ENCODE assay signal across 8 cellular contexts in the genomic region with DNA sequence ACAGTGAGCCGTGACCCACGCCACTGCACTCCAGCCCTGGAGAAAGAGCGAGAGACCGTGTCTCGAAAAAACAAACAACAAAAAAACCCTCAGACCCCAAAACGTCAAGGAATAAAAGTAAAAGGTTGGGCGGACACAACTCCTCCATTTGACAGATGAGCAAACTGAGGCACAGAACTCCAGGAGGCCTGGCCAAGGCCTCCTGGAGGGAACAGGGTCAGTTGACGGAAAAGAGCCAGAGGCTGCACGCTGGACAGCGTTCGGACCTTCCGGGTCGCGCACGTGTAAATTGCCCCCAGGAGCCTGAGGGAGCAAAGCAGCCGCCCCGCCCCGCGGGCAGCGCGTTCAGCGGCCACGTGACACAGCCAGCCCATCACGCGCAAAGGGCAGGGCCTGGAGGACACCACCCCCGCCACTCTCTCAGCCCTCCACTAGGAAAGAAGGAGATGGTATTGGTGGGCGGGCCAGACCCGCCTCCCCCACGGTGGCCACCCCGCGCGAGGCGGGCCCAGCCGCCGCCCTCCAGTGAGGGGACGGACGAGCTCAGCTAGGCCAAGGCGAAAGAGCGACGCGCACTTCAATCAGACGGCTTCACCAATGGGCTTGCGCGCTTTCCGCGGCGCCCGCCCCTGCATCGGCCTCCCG.
A peak's percentile ranks its signal among the peaks of the same experiment; 100 is the strongest.
DNase-seq lines count a peak whose midpoint lies in the region; ATAC-seq, FAIRE-seq and TF ChIP-seq lines count a peak whose summit lies in the region.

No MANE protein-coding gene starts in this region.

- H3K27ac Mint-ChIP-seq in natural killer cell: peak overlapping the region; percentile 92 to 94

- H3K9ac ChIP-seq in DND-41 (ENCODE audit: low read depth, low read length): peak overlapping the region; percentile 98

- H3K36me3 Mint-ChIP-seq in natural killer cell: no peaks in the 10 kb centered on the region

- peak; percentile 100 for FAIRE-seq in H54 (lab: Jason Lieb, UNC)

- peaks cover 36% of the 10 kb centered on the region for H4K20me1 ChIP-seq in DND-41 (ENCODE audit: insufficient read depth, low read length)

- peak; percentile 56; the same call in 1 of the 2 replicates for TF ChIP-seq POLR2A in H54 (IDR thresholded peaks at IDR 0.05; ENCODE audit: low read depth, low read length)

- no peaks in the 10 kb centered on the region for H3K27me3 Mint-ChIP-seq in natural killer cell (ENCODE audit: low read depth in 2 of 2)

- CTCF ChIA-PET in RWPE1 (lab: Yijun Ruan, JAX): interaction anchor here (0.6 to 0.8 kb wide), 4 partner anchors 9 to 163 kb away, joined by 3 to 5 read pairs (median 3); no protein-coding TSS in a partner anchor

- peak overlapping the region in 1 of 2 experiments; percentile 74; a peak in 3 of 4 replicates for H3K4me3 ChIP-seq in DND-41 (ENCODE audit: low read depth in 1 of 2, low read length in 2 of 2)

- H3K36me3 ChIP-seq in DND-41 (ENCODE audit: insufficient read depth, low read length): peaks cover 19% of the 10 kb centered on the region

- H3K79me2 ChIP-seq in DND-41 (ENCODE audit: insufficient read depth, low read length): peaks cover 39% of the 10 kb centered on the region

- peaks cover 39% of the 10 kb centered on the region for H3K4me1 ChIP-seq in DND-41 (ENCODE audit: insufficient read depth, low read length)

- H3K27ac ChIP-seq in DND-41 (ENCODE audit: low read length) (peak overlapping the region; percentile 97), RWPE1 (peak overlapping the region; percentile 99)

- DNase-seq in DND-41 (peak; percentile 98), H54 (ENCODE audit: insufficient read length, low spot score) (peak; percentile 100), LoVo (ENCODE audit: low spot score) (peak; percentile 97), RWPE1 (ENCODE audit: low spot score) (peak; percentile 100), fibroblast of peridontal ligament (ENCODE audit: extremely low read depth) (peak; percentile 98), natural killer cell (peak; percentile 95)
- peak; percentile 97 for DNase-seq in activated T-helper 9 cell treated with anti-CD3 and anti-CD28 coated beads, Interleukin-2, amount 50 U/mL, for 16 hours (ENCODE audit: low read depth)
- DNase-seq in stimulated activated naive CD4-positive, alpha-beta T cell (lab: John Stamatoyannopoulos, UW): peak; percentile 89 to 98 (median 96)

- H3K9me3 Mint-ChIP-seq in natural killer cell: no peaks in the 10 kb centered on the region

- H2AFZ ChIP-seq in DND-41 (ENCODE audit: low read depth, low read length): peak overlapping the region; percentile 63

- TF ChIP-seq CTCF in DND-41 (IDR thresholded peaks at IDR 0.05; ENCODE audit: borderline replicate concordance, extremely low read depth, low read length, poor library complexity, severe bottlenecking): no peak
- no peak for TF ChIP-seq CTCF in RWPE1 (conservative IDR thresholded peaks at IDR 0.05; ENCODE audit: low read depth)
- no peak for TF ChIP-seq CTCF in natural killer cell (IDR thresholded peaks at IDR 0.05)

- H3K4me1 Mint-ChIP-seq in natural killer cell: peaks cover 45 to 49% of the 10 kb centered on the region in 2 donors

- POLR2A ChIA-PET in RWPE1 (lab: Yijun Ruan, JAX; ENCODE audit: low non-redundant PET): interaction anchor here (1.0 kb wide), 1 partner anchor 44 kb away, joined by 3 read pairs; no protein-coding TSS in a partner anchor

- ATAC-seq in DND-41 (ENCODE audit: insufficient read depth, low read depth): peak; percentile 89
- peak; percentile 85 to 97 (median 85) for ATAC-seq in natural killer cell

- H3K4me2 ChIP-seq in DND-41 (ENCODE audit: insufficient read depth, low read length): peak overlapping the region; percentile 73

- H3K9me3 ChIP-seq in DND-41 (ENCODE audit: insufficient read depth, low read length, severe bottlenecking): no peaks in the 10 kb centered on the region

- no peaks in the 10 kb centered on the region for H3K27me3 ChIP-seq in DND-41 (ENCODE audit: insufficient read depth, low read length, poor library complexity)

- intact Hi-C loops in natural killer cell (cut with micrococcal nuclease): no loop called here

- peak overlapping the region; percentile 85 for H3K4me3 Mint-ChIP-seq in natural killer cell
